Comparison of ENCODE assay signal across 18 cellular contexts in genomic region chr10:4546931-4547330, GRCh38.
DNase-seq lines count a peak whose midpoint lies in the region; ATAC-seq, FAIRE-seq and TF ChIP-seq lines count a peak whose summit lies in the region.
"Had no signal": no experiment of that assay in that cellular context is flagged by ENCODE, and none has a peak within 500 bp of the region (broad histone marks: within the 10 kb centered on the region; RNA-seq: fewer than 3 reads in every experiment).

No MANE protein-coding gene starts in this region.

- no peak overlapping the region for H3K9ac ChIP-seq in mammary epithelial cell (ENCODE audit: insufficient read depth, low read length)
- no peak overlapping the region for H3K9ac ChIP-seq in K562 (ENCODE audit: insufficient read depth in 1 of 2, low read depth in 2 of 2, low read length in 2 of 2)
- no peak overlapping the region for H3K9ac ChIP-seq in kidney (ENCODE audit: low read length in 2 of 2)
- no peak overlapping the region for H3K9ac ChIP-seq in smooth muscle cell (ENCODE audit: low read depth)

- no peaks in the 10 kb centered on the region for H3K36me3 Mint-ChIP-seq in stimulated activated naive B cell treated with anti-CD40 and anti-IgM and Interleukin-4, amounts not matched to agents 10 μg/mL and 1 μg/mL and 100 μg/mL, for 72 hours
- H3K36me3 Mint-ChIP-seq: CD14-positive monocyte had no signal

- peak overlapping the region; percentile 49 for H2AFZ ChIP-seq in mammary epithelial cell (ENCODE audit: low read depth, low read length)
- no peak overlapping the region for H2AFZ ChIP-seq in K562 (ENCODE audit: low read depth, low read length)
- peak overlapping the region; percentile 15 for H2AFZ ChIP-seq in smooth muscle cell (ENCODE audit: low read depth)

- no peaks in the 10 kb centered on the region for H3K9me3 Mint-ChIP-seq in stimulated activated naive B cell treated with anti-CD40 and anti-IgM and Interleukin-4, amounts not matched to agents 10 μg/mL and 1 μg/mL and 100 μg/mL, for 72 hours
- H3K9me3 Mint-ChIP-seq: H9, IgD-negative memory B cell had no signal

- in situ Hi-C loops in mammary epithelial cell (cut with MboI; ENCODE audit: low sequenced_read_pairs in 2 of 2) (no loop called here), K562 (cut with MboI) (no loop called here)

- intact Hi-C loops in mammary epithelial cell (cut with micrococcal nuclease) (no loop called here), breast epithelium (cut with DNase I; ENCODE audit: low total_unique reads) (no loop called here), K562 (cut with micrococcal nuclease) (no loop called here), kidney (cut with DNase I) (no loop called here), esophagus muscularis mucosa (cut with DNase I) (no loop called here)

- H3K27me3 ChIP-seq in mammary epithelial cell (ENCODE audit: insufficient read depth, low read length) (no peaks in the 10 kb centered on the region), breast epithelium (no peaks in the 10 kb centered on the region), K562 (ENCODE audit: control insufficient read depth in 2 of 2, insufficient read depth in 2 of 2, low read length in 2 of 2) (peaks cover 0 to 6% of the 10 kb centered on the region in 2 experiments; a peak in 2 of 5 replicates), smooth muscle cell (ENCODE audit: low read depth) (no peaks in the 10 kb centered on the region), esophagus muscularis mucosa (no peaks in the 10 kb centered on the region)

- no peak overlapping the region for H3K4me3 ChIP-seq in mammary epithelial cell (replicated peaks in 1 of 3; ENCODE audit: insufficient read depth in 1 of 3, low read depth in 2 of 3, low read length in 3 of 3)
- H3K4me3 ChIP-seq in breast epithelium = no peak overlapping the region
- no peak overlapping the region for H3K4me3 ChIP-seq in K562
- H3K4me3 ChIP-seq in kidney (ENCODE audit: low read length in 2 of 2) = no peak overlapping the region
- H3K4me3 ChIP-seq in smooth muscle cell = no peak overlapping the region
- no peak overlapping the region for H3K4me3 ChIP-seq in esophagus muscularis mucosa

- no peaks in the 10 kb centered on the region for H3F3A ChIP-seq in smooth muscle cell (ENCODE audit: low read depth)

- TF ChIP-seq CTCF in mammary epithelial cell (conservative IDR thresholded peaks at IDR 0.05 in 1 of 2, IDR thresholded peaks at IDR 0.05 in 1 of 2; ENCODE audit: extremely low read depth in 1 of 2, insufficient read depth in 1 of 2, low read depth in 1 of 2, low read length in 2 of 2) (no peak), breast epithelium (IDR thresholded peaks at IDR 0.05) (no peak), K562 (IDR thresholded peaks at IDR 0.05 in 2 of 3, conservative IDR thresholded peaks at IDR 0.05 in 1 of 3; ENCODE audit: insufficient read depth in 2 of 3, low read depth in 1 of 3, low read length in 3 of 3) (no peak), kidney (IDR thresholded peaks at IDR 0.05; ENCODE audit: borderline replicate concordance, extremely low read depth, insufficient read depth) (no peak), smooth muscle cell (IDR thresholded peaks at IDR 0.05; ENCODE audit: borderline replicate concordance, insufficient read depth, poor library complexity, severe bottlenecking) (no peak), esophagus muscularis mucosa (IDR thresholded peaks at IDR 0.05) (no peak)

- H3K4me1 Mint-ChIP-seq in stimulated activated naive B cell treated with anti-CD40 and anti-IgM and Interleukin-4, amounts not matched to agents 10 μg/mL and 1 μg/mL and 100 μg/mL, for 72 hours = peaks cover 2 to 13% of the 10 kb centered on the region in 2 donors

- FAIRE-seq in K562 (lab: Jason Lieb, UNC) (no peak), kidney (lab: Jason Lieb, UNC) (peak; percentile 98)
- FAIRE-seq: HTR-8/SVneo had no signal

- dilution Hi-C loops in mammary epithelial cell (cut with HindIII; ENCODE audit: low sequenced_read_pairs) = loop anchor here (10.0 kb wide), 2 partner anchors 108 to 218 kb away; no protein-coding TSS in a partner anchor

- no peak for DNase-seq in mammary epithelial cell
- DNase-seq in breast epithelium (ENCODE audit: low spot score in 2 of 2) = no peak
- DNase-seq in K562 (ENCODE audit: extremely low read depth in 1 of 4, low spot score in 3 of 4) = no peak
- DNase-seq in kidney = no peak
- DNase-seq in smooth muscle cell (lab: John Stamatoyannopoulos, UW; ENCODE audit: unreplicated experiment) = no peak
- no peak for DNase-seq in epidermal melanocyte (ENCODE audit: insufficient read length, low spot score)
- DNase-seq in stimulated activated naive B cell treated with anti-CD40 and anti-IgM and Interleukin-4, amounts not matched to agents 10 μg/mL and 1 μg/mL and 100 μg/mL, for 72 hours = no peak
- DNase-seq in esophagus muscularis mucosa (ENCODE audit: extremely low spot score) = no peak
- DNase-seq: Caco-2, H9, NCI-H1105, NCI-H1694, NCI-H2227 treated with DMSO at 0.1 percent for 48 hours, NCI-H524 had no signal

- POLR2A ChIA-PET in K562 (lab: Yijun Ruan, JAX) = no interaction called here

- ATAC-seq in K562 = no peak
- ATAC-seq in stimulated activated naive B cell treated with anti-CD40 and anti-IgM and Interleukin-4, amounts not matched to agents 10 μg/mL and 1 μg/mL and 100 μg/mL, for 72 hours (replicated peaks) = no peak

- no peaks in the 10 kb centered on the region for H3K79me2 ChIP-seq in mammary epithelial cell (ENCODE audit: insufficient read depth, low read length)
- H3K79me2 ChIP-seq in K562 (ENCODE audit: control insufficient read depth, insufficient read depth, low read length) = no peaks in the 10 kb centered on the region
- no peaks in the 10 kb centered on the region for H3K79me2 ChIP-seq in smooth muscle cell (ENCODE audit: low read depth)

- no peak overlapping the region for H3K27ac Mint-ChIP-seq in stimulated activated naive B cell treated with anti-CD40 and anti-IgM and Interleukin-4, amounts not matched to agents 10 μg/mL and 1 μg/mL and 100 μg/mL, for 72 hours
- H3K27ac Mint-ChIP-seq: CD14-positive monocyte, H9, IgD-negative memory B cell had no signal

- H3K4me3 Mint-ChIP-seq in stimulated activated naive B cell treated with anti-CD40 and anti-IgM and Interleukin-4, amounts not matched to agents 10 μg/mL and 1 μg/mL and 100 μg/mL, for 72 hours = no peak overlapping the region
- H3K4me3 Mint-ChIP-seq: CD14-positive monocyte, H9, IgD-negative memory B cell had no signal

- peak overlapping the region; percentile 32 for H3K27ac ChIP-seq in mammary epithelial cell (ENCODE audit: insufficient read depth, low read depth, low read length)
- no peak overlapping the region for H3K27ac ChIP-seq in breast epithelium
- no peak overlapping the region for H3K27ac ChIP-seq in K562 (ENCODE audit: extremely low read depth, low read depth, low read length)
- H3K27ac ChIP-seq in kidney (ENCODE audit: low read depth in 2 of 2, low read length in 2 of 2) = no peak overlapping the region
- H3K27ac ChIP-seq in smooth muscle cell (ENCODE audit: low read depth) = peak overlapping the region; percentile 61
- H3K27ac ChIP-seq in esophagus muscularis mucosa (replicated peaks in 1 of 4) = no peak overlapping the region
- H3K27ac ChIP-seq: HL-60 had no signal

- H4K20me1 ChIP-seq in mammary epithelial cell (ENCODE audit: insufficient read depth, low read length) (no peaks in the 10 kb centered on the region), K562 (replicated peaks; ENCODE audit: control insufficient read depth, insufficient read depth, low read length) (no peaks in the 10 kb centered on the region), smooth muscle cell (ENCODE audit: low read depth) (no peaks in the 10 kb centered on the region)

- no peak for TF ChIP-seq RAD21 in K562 (CRISPR knock-in tag; conservative IDR thresholded peaks at IDR 0.05 in 1 of 2, IDR thresholded peaks at IDR 0.05 in 1 of 2)

- CTCF ChIA-PET in mammary epithelial cell (lab: Charles Lee; ENCODE audit: low non-redundant PET) = no interaction called here
- CTCF ChIA-PET in K562 (lab: Yijun Ruan, JAX; ENCODE audit: low intra/inter-chr PET ratio) = no interaction called here

- 47% methylated on average over 1 of the region's 1 CpG for WGBS in mammary epithelial cell (ENCODE audit: low coverage, missing lambda C conversion rate)
- 0% methylated on average over 1 of the region's 1 CpG for WGBS in K562 (ENCODE audit: insufficient coverage, low coverage, missing lambda C conversion rate)
- 94% methylated on average over 1 of the region's 1 CpG for WGBS in smooth muscle cell (ENCODE audit: low lambda C conversion rate)
- WGBS in esophagus muscularis mucosa = 89% methylated on average over 1 of the region's 1 CpG

- H3K9me3 ChIP-seq in mammary epithelial cell (replicated peaks; ENCODE audit: insufficient read depth, low read length) (no peaks in the 10 kb centered on the region), breast epithelium (no peaks in the 10 kb centered on the region), K562 (replicated peaks; ENCODE audit: control insufficient read depth, insufficient read depth, low read depth, low read length) (no peaks in the 10 kb centered on the region), kidney (ENCODE audit: control insufficient read depth in 1 of 2, low read length in 2 of 2) (no peaks in the 10 kb centered on the region), smooth muscle cell (replicated peaks; ENCODE audit: low read depth) (no peaks in the 10 kb centered on the region), esophagus muscularis mucosa (no peaks in the 10 kb centered on the region)
- H3K9me3 ChIP-seq: Caco-2 had no signal

- no TSS peak for BruUV-seq in mammary epithelial cell (replicated peaks; lab: Mats Ljungman, UMichigan)
- no TSS peak for BruUV-seq in K562 (replicated peaks; lab: Mats Ljungman, UMichigan)

- no peaks in the 10 kb centered on the region for H3K9me1 ChIP-seq in K562 (ENCODE audit: control insufficient read depth, insufficient read depth, low read length)

- TF ChIP-seq EP300 in K562 (IDR thresholded peaks at IDR 0.05; ENCODE audit: low read length) (no peak), esophagus muscularis mucosa (IDR thresholded peaks at IDR 0.05) (no peak)

- TF ChIP-seq POLR2A in breast epithelium (IDR thresholded peaks at IDR 0.05) (no peak), K562 (conservative IDR thresholded peaks at IDR 0.05) (no peak), esophagus muscularis mucosa (IDR thresholded peaks at IDR 0.05; ENCODE audit: low read depth) (no peak)

- H3K36me3 ChIP-seq in mammary epithelial cell (ENCODE audit: insufficient read depth, low read length) (no peaks in the 10 kb centered on the region), breast epithelium (no peaks in the 10 kb centered on the region), K562 (ENCODE audit: control insufficient read depth, insufficient read depth, low read length) (no peaks in the 10 kb centered on the region), kidney (ENCODE audit: control insufficient read depth in 1 of 2, insufficient read depth in 2 of 2, low read length in 2 of 2) (no peaks in the 10 kb centered on the region), smooth muscle cell (ENCODE audit: low read depth) (no peaks in the 10 kb centered on the region), esophagus muscularis mucosa (no peaks in the 10 kb centered on the region)

- H3K4me2 ChIP-seq in mammary epithelial cell (ENCODE audit: insufficient read depth, low read depth, low read length) (no peak overlapping the region), K562 (ENCODE audit: insufficient read depth, low read length) (no peak overlapping the region), smooth muscle cell (no peak overlapping the region)

- peaks cover 16 to 18% of the 10 kb centered on the region in 2 donors for H3K27me3 Mint-ChIP-seq in stimulated activated naive B cell treated with anti-CD40 and anti-IgM and Interleukin-4, amounts not matched to agents 10 μg/mL and 1 μg/mL and 100 μg/mL, for 72 hours

- H3K4me1 ChIP-seq in mammary epithelial cell (ENCODE audit: insufficient read depth, low read length) = peaks cover 8% of the 10 kb centered on the region
- H3K4me1 ChIP-seq in breast epithelium = no peaks in the 10 kb centered on the region
- no peaks in the 10 kb centered on the region; a peak in 1 of 5 replicates for H3K4me1 ChIP-seq in K562 (replicated peaks in 1 of 2; ENCODE audit: control insufficient read depth in 2 of 2, insufficient read depth in 2 of 2, low read length in 2 of 2)
- H3K4me1 ChIP-seq in kidney (ENCODE audit: control insufficient read depth in 1 of 2, insufficient read depth in 1 of 2, low read depth in 1 of 2, low read length in 2 of 2) = no peaks in the 10 kb centered on the region
- H3K4me1 ChIP-seq in smooth muscle cell (ENCODE audit: low read depth) = no peaks in the 10 kb centered on the region
- peaks cover 0 to 15% (median 0%) of the 10 kb centered on the region in 4 donors for H3K4me1 ChIP-seq in esophagus muscularis mucosa
- H3K4me1 ChIP-seq: Caco-2 had no signal

Comparison
In these comparisons a context has a peak if more than half of its experiments do, and no peak if none do; other contexts are left out.
1. H3K27ac ChIP-seq: peak in mammary epithelial cell (single experiment) and smooth muscle cell (single experiment); none in breast epithelium (0 of 2), K562 (single experiment), kidney (0 of 2) and esophagus muscularis mucosa (0 of 4).